ENCODE assay signal across 8 cellular contexts in genomic region chr15:34039180-34039486, GRCh38. TPM values are rescaled to one million over a fixed set of nuclear protein-coding genes. Genes with fewer than 3 reads are reported as not detected.
DNase-seq lines count a peak whose midpoint lies in the region; ATAC-seq and TF ChIP-seq lines count a peak whose summit lies in the region.

TSS of gene AVEN (minus strand) at chr15:34039204. CDS start at chr15:34039046, 158 bp downstream.

- no peaks in the 10 kb centered on the region for H3K4me1 ChIP-seq in A673 (ENCODE audit: insufficient read depth, low read length, poor library complexity, severe bottlenecking)

- H3K4me3 ChIP-seq in A673 (ENCODE audit: low read depth, low read length, poor library complexity, severe bottlenecking), result peak within 1 kb of the TSS; percentile 67

- no peaks in the 10 kb centered on the region for H3K27me3 ChIP-seq in A673 (replicated peaks; ENCODE audit: insufficient read depth, low read depth, low read length, poor library complexity)

- no peak for DNase-seq in A673 (ENCODE audit: low spot score)
- no peak for DNase-seq in LHCN-M2 (ENCODE audit: low read depth)
- DNase-seq in mucosa of gallbladder (ENCODE audit: low spot score), result no peak
- no peak for DNase-seq in kidney tubule cell (ENCODE audit: low spot score)

- H3K36me3 Mint-ChIP-seq in dendritic cell treated with granulocyte-macrophage colony-stimulating factor and Interleukin-4, amounts not matched to agents 40 ng/mL and 50 ng/mL, for 4 days (ENCODE audit: low read depth), result no peaks in the 10 kb centered on the region

- no TSS peak for BruUV-seq in A673 (replicated peaks; lab: Mats Ljungman, UMichigan)

- peak within 1 kb of the TSS; percentile 83 for H3K27ac Mint-ChIP-seq in dendritic cell treated with granulocyte-macrophage colony-stimulating factor and Interleukin-4, amounts not matched to agents 40 ng/mL and 50 ng/mL, for 4 days

- no peaks in the 10 kb centered on the region for H3K27me3 Mint-ChIP-seq in dendritic cell treated with granulocyte-macrophage colony-stimulating factor and Interleukin-4, amounts not matched to agents 40 ng/mL and 50 ng/mL, for 4 days

- H3K4me1 Mint-ChIP-seq in dendritic cell treated with granulocyte-macrophage colony-stimulating factor and Interleukin-4, amounts not matched to agents 40 ng/mL and 50 ng/mL, for 4 days (ENCODE audit: low read depth), result peaks cover 16% of the 10 kb centered on the region

- peak within 1 kb of the TSS; percentile 71 for H3K27ac ChIP-seq in A673 (ENCODE audit: low read depth, low read length, poor library complexity, severe bottlenecking)

- CTCF ChIA-PET in A673 (lab: Charles Lee), result no interaction called here

- no peaks in the 10 kb centered on the region for H3K9me3 ChIP-seq in A673 (ENCODE audit: low read depth, low read length, poor library complexity, severe bottlenecking)

- H3K4me3 Mint-ChIP-seq in dendritic cell treated with granulocyte-macrophage colony-stimulating factor and Interleukin-4, amounts not matched to agents 40 ng/mL and 50 ng/mL, for 4 days, result peak within 1 kb of the TSS; percentile 86

- H3K36me3 ChIP-seq in A673 (ENCODE audit: insufficient read depth, low read length, poor library complexity, severe bottlenecking), result no peaks in the 10 kb centered on the region

- TF ChIP-seq CTCF in A673 (conservative IDR thresholded peaks at IDR 0.05; ENCODE audit: low read depth, low read length), result no peak

- POLR2A ChIA-PET in A673 (lab: Charles Lee; ENCODE audit: low non-redundant PET), result no interaction called here

- H3K9me3 Mint-ChIP-seq in dendritic cell treated with granulocyte-macrophage colony-stimulating factor and Interleukin-4, amounts not matched to agents 40 ng/mL and 50 ng/mL, for 4 days, result no peaks in the 10 kb centered on the region

- ATAC-seq in HG03378 (IDR thresholded peaks at IDR 0.05; ENCODE audit: unreplicated experiment) (no peak), HG02870 (IDR thresholded peaks at IDR 0.05; ENCODE audit: unreplicated experiment) (no peak)
- no peak for ATAC-seq in activated CD4-positive, CD25-positive, alpha-beta regulatory T cell treated with anti-CD3 and anti-CD28 coated beads, Interleukin-2, amount 50 U/mL, for 24 hours

- intact Hi-C loops in A673 (cut with micrococcal nuclease; ENCODE audit: unreplicated experiment), result no loop called here
- intact Hi-C loops in dendritic cell treated with granulocyte-macrophage colony-stimulating factor and Interleukin-4, amounts not matched to agents 40 ng/mL and 50 ng/mL, for 4 days (cut with micrococcal nuclease), result loop anchor here (2.0 kb wide), 1 partner anchor 62 kb away; the partner anchor contains the start of gene EMC7

RNA-seq across cellular contexts. Expression of gene AVEN, which starts in this region (rescaled TPM):
- total RNA-seq in A673 (2021) (14.2 and 17.0 TPM in 2 replicates), LHCN-M2 (2014; rRNA removed) (37.8 TPM in 2 replicates), mucosa of gallbladder (13.9 TPM)
- 41.4 TPM for polyA plus RNA-seq in LHCN-M2 (2012)
